In genomic region chr2:3472966-3473365, GRCh38 we compare ENCODE assay signal across 25 cellular contexts. TPM values are rescaled to one million over a fixed set of nuclear protein-coding genes. Genes with fewer than 3 reads are reported as not detected.
DNase-seq lines count a peak whose midpoint lies in the region; ATAC-seq and TF ChIP-seq lines count a peak whose summit lies in the region.
"Had no signal": no experiment of that assay in that cellular context is flagged by ENCODE, and none has a peak within 500 bp of the region (broad histone marks: within the 10 kb centered on the region; RNA-seq: fewer than 3 reads in every experiment).

No MANE protein-coding gene starts in this region.

- H3K27ac ChIP-seq in neural progenitor cell (no peak overlapping the region), dorsolateral prefrontal cortex (peak overlapping the region in 20 of 59 donors; percentile 8 to 99 (median 52))
- H3K27ac ChIP-seq: 22Rv1, foreskin keratinocyte, hepatocyte, ovary, WERI-Rb-1 had no signal

- TF ChIP-seq CTCF in neural progenitor cell (IDR thresholded peaks at IDR 0.05) (no peak), type B pancreatic cell (conservative IDR thresholded peaks at IDR 0.05) (no peak), dorsolateral prefrontal cortex (IDR thresholded peaks at IDR 0.05 in 54 of 56, conservative IDR thresholded peaks at IDR 0.05 in 2 of 56; ENCODE audit: low read depth in 1 of 56, partially characterized antibody in 56 of 56) (no peak)

- no peaks in the 10 kb centered on the region for H3K36me3 ChIP-seq in neural progenitor cell
- H3K36me3 ChIP-seq: ovary had no signal

- H3K4me2 ChIP-seq in neural progenitor cell = no peak overlapping the region
- H3K4me2 ChIP-seq: hepatocyte had no signal

- no peaks in the 10 kb centered on the region for H3K4me1 Mint-ChIP-seq in activated naive CD8-positive, alpha-beta T cell treated with anti-CD3 and anti-CD28 coated beads, Interleukin-2, amount 10 ng/mL, durations not matched to agents 7 days and 5 days
- peaks cover 2% of the 10 kb centered on the region for H3K4me1 Mint-ChIP-seq in activated naive CD8-positive, alpha-beta T cell treated with anti-CD3 and anti-CD28 coated beads, Interleukin-2, amount 50 U/mL, for 24 hours
- peaks cover 29% of the 10 kb centered on the region for H3K4me1 Mint-ChIP-seq in neural progenitor cell
- H3K4me1 Mint-ChIP-seq in type B pancreatic cell (ENCODE audit: unreplicated experiment) = peaks cover 6% of the 10 kb centered on the region

- no peak overlapping the region for H3K4me3 Mint-ChIP-seq in activated naive CD8-positive, alpha-beta T cell treated with anti-CD3 and anti-CD28 coated beads, Interleukin-2, amount 10 ng/mL, durations not matched to agents 7 days and 5 days
- no peak overlapping the region for H3K4me3 Mint-ChIP-seq in activated naive CD8-positive, alpha-beta T cell treated with anti-CD3 and anti-CD28 coated beads, Interleukin-2, amount 50 U/mL, for 24 hours
- H3K4me3 Mint-ChIP-seq in neural progenitor cell = no peak overlapping the region
- H3K4me3 Mint-ChIP-seq in type B pancreatic cell = peak overlapping the region; percentile 60
- H3K4me3 Mint-ChIP-seq: CD4-positive, alpha-beta T cell; naive thymus-derived CD8-positive, alpha-beta T cell had no signal

- ATAC-seq in activated naive CD8-positive, alpha-beta T cell treated with anti-CD3 and anti-CD28 coated beads, Interleukin-2, amount 10 ng/mL, durations not matched to agents 7 days and 5 days (ENCODE audit: low read depth) = no peak
- ATAC-seq in activated naive CD8-positive, alpha-beta T cell treated with anti-CD3 and anti-CD28 coated beads, Interleukin-2, amount 50 U/mL, for 24 hours = no peak
- ATAC-seq in Right ventricle myocardium superior (ENCODE audit: poor library complexity) (peak; percentile 4), HG03571 (IDR thresholded peaks at IDR 0.05; ENCODE audit: unreplicated experiment) (no peak), HG02623 (IDR thresholded peaks at IDR 0.05; ENCODE audit: unreplicated experiment) (no peak)
- ATAC-seq: activated naive CD4-positive, alpha-beta T cell treated with anti-CD3 and anti-CD28 coated beads, Interleukin-2, amount 50 U/mL, for 72 hours; foreskin keratinocyte; left lobe of liver; naive thymus-derived CD8-positive, alpha-beta T cell had no signal

- no peak overlapping the region for H2AFZ ChIP-seq in neural progenitor cell (replicated peaks)
- H2AFZ ChIP-seq: hepatocyte had no signal

- no peaks in the 10 kb centered on the region for H3K27me3 ChIP-seq in neural progenitor cell
- no peaks in the 10 kb centered on the region for H3K27me3 ChIP-seq in dorsolateral prefrontal cortex
- H3K27me3 ChIP-seq: foreskin keratinocyte, hepatocyte, ovary had no signal

- H3K4me1 ChIP-seq in neural progenitor cell = peaks cover 11% of the 10 kb centered on the region
- H3K4me1 ChIP-seq: foreskin keratinocyte had no signal

- peak overlapping the region; percentile 12 for H3K27ac Mint-ChIP-seq in activated naive CD8-positive, alpha-beta T cell treated with anti-CD3 and anti-CD28 coated beads, Interleukin-2, amount 10 ng/mL, durations not matched to agents 7 days and 5 days
- H3K27ac Mint-ChIP-seq in activated naive CD8-positive, alpha-beta T cell treated with anti-CD3 and anti-CD28 coated beads, Interleukin-2, amount 50 U/mL, for 24 hours = no peak overlapping the region
- H3K27ac Mint-ChIP-seq in neural progenitor cell (peak overlapping the region; percentile 84), type B pancreatic cell (peak overlapping the region; percentile 87)
- H3K27ac Mint-ChIP-seq: CD4-positive, alpha-beta T cell had no signal

- H3K9ac ChIP-seq in neural progenitor cell = no peak overlapping the region

- no peak overlapping the region for H3K4me3 ChIP-seq in neural progenitor cell
- no peak overlapping the region for H3K4me3 ChIP-seq in dorsolateral prefrontal cortex
- H3K4me3 ChIP-seq: hepatocyte, ovary had no signal

- POLR2A ChIA-PET in activated naive CD8-positive, alpha-beta T cell treated with anti-CD3 and anti-CD28 coated beads, Interleukin-2, amount 10 ng/mL, durations not matched to agents 7 days and 5 days (lab: Charles Lee) = no interaction called here

- no peaks in the 10 kb centered on the region for H3K79me2 ChIP-seq in neural progenitor cell (ENCODE audit: low read depth)
- H3K79me2 ChIP-seq: hepatocyte had no signal

- H3K9me3 Mint-ChIP-seq in activated naive CD8-positive, alpha-beta T cell treated with anti-CD3 and anti-CD28 coated beads, Interleukin-2, amount 10 ng/mL, durations not matched to agents 7 days and 5 days = no peaks in the 10 kb centered on the region
- H3K9me3 Mint-ChIP-seq in activated naive CD8-positive, alpha-beta T cell treated with anti-CD3 and anti-CD28 coated beads, Interleukin-2, amount 50 U/mL, for 24 hours = no peaks in the 10 kb centered on the region
- H3K9me3 Mint-ChIP-seq in neural progenitor cell = no peaks in the 10 kb centered on the region
- H3K9me3 Mint-ChIP-seq in type B pancreatic cell = no peaks in the 10 kb centered on the region
- H3K9me3 Mint-ChIP-seq: activated naive CD4-positive, alpha-beta T cell treated with anti-CD3 and anti-CD28 coated beads, Interleukin-2, amount 50 U/mL, for 72 hours; CD4-positive, alpha-beta T cell; naive thymus-derived CD8-positive, alpha-beta T cell had no signal

- peaks cover 4% of the 10 kb centered on the region for H3F3A ChIP-seq in neural progenitor cell (ENCODE audit: low read depth)

- no peak for DNase-seq in activated naive CD8-positive, alpha-beta T cell treated with anti-CD3 and anti-CD28 coated beads, Interleukin-2, amount 10 ng/mL, durations not matched to agents 7 days and 5 days
- DNase-seq in activated naive CD8-positive, alpha-beta T cell treated with anti-CD3 and anti-CD28 coated beads, Interleukin-2, amount 50 U/mL, for 24 hours = no peak
- peak; percentile 30 for DNase-seq in Right ventricle myocardium superior
- DNase-seq in neural progenitor cell (ENCODE audit: low spot score) = no peak
- no peak for DNase-seq in type B pancreatic cell (ENCODE audit: extremely low spot score, unreplicated experiment)
- no peak for DNase-seq in dorsolateral prefrontal cortex
- DNase-seq: activated CD4-positive, alpha-beta T cell treated with anti-CD3 and anti-CD28 coated beads, Interleukin-2, amount 50 U/mL, for 1 hour; CD4-positive, alpha-beta T cell; DMS 273 treated with DMSO at 0.1 percent for 48 hours; effector CD4-positive, alpha-beta T cell; foreskin keratinocyte; KG1; midbrain; naive thymus-derived CD8-positive, alpha-beta T cell; NCI-H1436; NCI-H446; stimulated activated CD8-positive, alpha-beta memory T cell treated with anti-CD3 and anti-CD28 coated beads, Interleukin-4, amount 100 ng/mL, for 48 hours; WERI-Rb-1 had no signal

- H3K9me3 ChIP-seq in neural progenitor cell (ENCODE audit: low read depth) = no peaks in the 10 kb centered on the region
- H3K9me3 ChIP-seq: ovary had no signal

- no peaks in the 10 kb centered on the region for H4K20me1 ChIP-seq in neural progenitor cell (ENCODE audit: low read depth)

- no peaks in the 10 kb centered on the region for H3K27me3 Mint-ChIP-seq in activated naive CD8-positive, alpha-beta T cell treated with anti-CD3 and anti-CD28 coated beads, Interleukin-2, amount 10 ng/mL, durations not matched to agents 7 days and 5 days
- H3K27me3 Mint-ChIP-seq in activated naive CD8-positive, alpha-beta T cell treated with anti-CD3 and anti-CD28 coated beads, Interleukin-2, amount 50 U/mL, for 24 hours = no peaks in the 10 kb centered on the region
- H3K27me3 Mint-ChIP-seq in neural progenitor cell (ENCODE audit: insufficient read depth, low read depth) = peaks cover 7% of the 10 kb centered on the region
- no peaks in the 10 kb centered on the region for H3K27me3 Mint-ChIP-seq in type B pancreatic cell
- H3K27me3 Mint-ChIP-seq: CD4-positive, alpha-beta T cell; naive thymus-derived CD8-positive, alpha-beta T cell had no signal

- H3K36me3 Mint-ChIP-seq in activated naive CD8-positive, alpha-beta T cell treated with anti-CD3 and anti-CD28 coated beads, Interleukin-2, amount 10 ng/mL, durations not matched to agents 7 days and 5 days = peaks cover 7% of the 10 kb centered on the region
- H3K36me3 Mint-ChIP-seq in activated naive CD8-positive, alpha-beta T cell treated with anti-CD3 and anti-CD28 coated beads, Interleukin-2, amount 50 U/mL, for 24 hours (ENCODE audit: low read depth) = peaks cover 8% of the 10 kb centered on the region
- H3K36me3 Mint-ChIP-seq in neural progenitor cell (peaks cover 31% of the 10 kb centered on the region), type B pancreatic cell (peaks cover 21% of the 10 kb centered on the region)

- intact Hi-C loops in Right ventricle myocardium superior (cut with DNase I) = no loop called here
- intact Hi-C loops in dorsolateral prefrontal cortex (cut with DNase I) = loop anchor here in 1 of 2 donors (5.0 kb wide), 1 partner anchor 84 kb away; the partner anchor contains the start of gene RNASEH1

RNA-seq across cellular contexts. Expression of gene ADI1, which starts 46.4 kb away (rescaled TPM):
- 10 to 100 TPM; 16.6 to 19.5 TPM for total RNA-seq in activated naive CD8-positive, alpha-beta T cell treated with anti-CD3 and anti-CD28 coated beads, Interleukin-2, amount 10 ng/mL, durations not matched to agents 7 days and 5 days
- total RNA-seq in Right ventricle myocardium superior (141 TPM), neural progenitor cell (ENCODE audit: low replicate concordance) (19.0 and 29.3 TPM in 2 replicates), type B pancreatic cell (ENCODE audit: low replicate concordance) (40.0 and 54.7 TPM in 2 replicates), dorsolateral prefrontal cortex (10 to 100 TPM; 18.6 to 47.4 (median 29.0) TPM)
